In genomic region chr7:49500741-49501140, GRCh38 we compare ENCODE assay signal across 21 cellular contexts.
DNase-seq lines count a peak whose midpoint lies in the region.
"Had no signal": no experiment of that assay in that cellular context is flagged by ENCODE, and none has a peak within 500 bp of the region (broad histone marks: within the 10 kb centered on the region; RNA-seq: fewer than 3 reads in every experiment).

No MANE protein-coding gene starts in this region.

- no peaks in the 10 kb centered on the region for H3K4me1 ChIP-seq in CD8-positive, alpha-beta memory T cell (ENCODE audit: insufficient read depth, low read length)
- H3K4me1 ChIP-seq: BE2C had no signal

- no peaks in the 10 kb centered on the region for H3K27me3 Mint-ChIP-seq in CD8-positive, alpha-beta memory T cell
- H3K27me3 Mint-ChIP-seq: CD4-positive, alpha-beta memory T cell; CD4-positive, CD25-positive, alpha-beta regulatory T cell had no signal

- H3K36me3 Mint-ChIP-seq in CD8-positive, alpha-beta memory T cell = no peaks in the 10 kb centered on the region
- H3K36me3 Mint-ChIP-seq: CD14-positive monocyte; CD4-positive, alpha-beta memory T cell; CD4-positive, CD25-positive, alpha-beta regulatory T cell had no signal

- peaks cover 0 to 8% (median 5%) of the 10 kb centered on the region in 5 donors for H3K9me3 Mint-ChIP-seq in CD8-positive, alpha-beta memory T cell
- H3K9me3 Mint-ChIP-seq: CD14-positive monocyte had no signal

- H3K4me3 Mint-ChIP-seq in CD8-positive, alpha-beta memory T cell = no peak overlapping the region
- H3K4me3 Mint-ChIP-seq: CD14-positive monocyte; CD4-positive, alpha-beta memory T cell; CD4-positive, CD25-positive, alpha-beta regulatory T cell had no signal

- no peaks in the 10 kb centered on the region for H3K9me3 ChIP-seq in CD8-positive, alpha-beta memory T cell (ENCODE audit: low read length)
- H3K9me3 ChIP-seq: BE2C, BLaER1 had no signal

- POLR2A ChIA-PET in CD8-positive, alpha-beta memory T cell (lab: Charles Lee) = no interaction called here

- no peak overlapping the region for H3K27ac ChIP-seq in CD8-positive, alpha-beta memory T cell (ENCODE audit: low read depth, low read length)
- H3K27ac ChIP-seq: BLaER1 had no signal

- DNase-seq in H4 (ENCODE audit: low spot score) (peak; percentile 51), SW480 (ENCODE audit: low spot score) (peak; percentile 14), G401 (ENCODE audit: low spot score) (no peak)
- no peak for DNase-seq in effector CD4-positive, alpha-beta T cell
- no peak for DNase-seq in CD8-positive, alpha-beta memory T cell
- DNase-seq: 8988T; ACHN; BE2C; C1 segment of cervical spinal cord; CD4-positive, alpha-beta memory T cell; CD4-positive, CD25-positive, alpha-beta regulatory T cell; DMS 273 treated with DMSO at 0.1 percent for 48 hours; DMS153; DMS53; DMS79; DND-41; EL; GF-D8 had no signal

- no peaks in the 10 kb centered on the region for H3K27me3 ChIP-seq in CD8-positive, alpha-beta memory T cell (ENCODE audit: insufficient read depth, low read length, poor library complexity, severe bottlenecking)
- H3K27me3 ChIP-seq: BE2C, BLaER1 had no signal

- H3K4me3 ChIP-seq in CD8-positive, alpha-beta memory T cell (ENCODE audit: low read length) = no peak overlapping the region
- H3K4me3 ChIP-seq: BLaER1, GM12878 had no signal

- H3K4me1 Mint-ChIP-seq in CD8-positive, alpha-beta memory T cell = no peaks in the 10 kb centered on the region
- H3K4me1 Mint-ChIP-seq: CD14-positive monocyte; CD4-positive, alpha-beta memory T cell; CD4-positive, CD25-positive, alpha-beta regulatory T cell had no signal

- no peaks in the 10 kb centered on the region for H3K36me3 ChIP-seq in CD8-positive, alpha-beta memory T cell (ENCODE audit: insufficient read depth, low read length)
- H3K36me3 ChIP-seq: BE2C, BLaER1 had no signal

- in situ Hi-C loops in G401 (cut with HindIII; ENCODE audit: low sequenced_read_pairs) = no loop called here

- CTCF ChIA-PET in CD8-positive, alpha-beta memory T cell (lab: Charles Lee) = no interaction called here

- no peak overlapping the region for H3K27ac Mint-ChIP-seq in CD8-positive, alpha-beta memory T cell
- H3K27ac Mint-ChIP-seq: CD4-positive, alpha-beta memory T cell; CD4-positive, CD25-positive, alpha-beta regulatory T cell had no signal

Comparison
In these comparisons a context has a peak if more than half of its experiments do, and no peak if none do; other contexts are left out.
1. DNase-seq: peak in H4 (single experiment) and SW480 (single experiment); none in G401 (single experiment), effector CD4-positive, alpha-beta T cell (single experiment) and CD8-positive, alpha-beta memory T cell (0 of 5).